ENCODE assay signal across 17 cellular contexts in genomic region chr9:994005-994404, GRCh38. TPM values are rescaled to one million over a fixed set of nuclear protein-coding genes. Genes with fewer than 3 reads are reported as not detected.
DNase-seq lines count a peak whose midpoint lies in the region; ATAC-seq and TF ChIP-seq lines count a peak whose summit lies in the region.
"Had no signal": no experiment of that assay in that cellular context is flagged by ENCODE, and none has a peak within 500 bp of the region (broad histone marks: within the 10 kb centered on the region; RNA-seq: fewer than 3 reads in every experiment).

No MANE protein-coding gene starts in this region.

- H3K56ac ChIP-seq in H9 (ENCODE audit: insufficient read length, low read depth, low read length) = no peak overlapping the region

- no peak overlapping the region for H2AFZ ChIP-seq in H9 (ENCODE audit: low read length)
- H2AFZ ChIP-seq: parathyroid adenoma had no signal

- H3K4me3 Mint-ChIP-seq in H9 = no peak overlapping the region
- H3K4me3 Mint-ChIP-seq: activated CD4-positive, alpha-beta memory T cell treated with anti-CD3 and anti-CD28 coated beads for 36 hours; T-cell had no signal

- TF ChIP-seq CTCF in GM20000 (IDR thresholded peaks at IDR 0.05; ENCODE audit: extremely low read depth, missing control alignments) (no peak), H9 (conservative IDR thresholded peaks at IDR 0.05) (no peak)

- H3K79me1 ChIP-seq in H9 (ENCODE audit: insufficient read depth, low read depth, low read length, poor library complexity, severe bottlenecking) = no peaks in the 10 kb centered on the region

- no peaks in the 10 kb centered on the region for H3K4me1 Mint-ChIP-seq in H9

- peaks cover 2 to 8% (median 3%) of the 10 kb centered on the region in 3 experiments; a peak in 3 of 7 replicates for H3K36me3 Mint-ChIP-seq in H9 (ENCODE audit: insufficient read depth in 1 of 3, low read depth in 3 of 3)
- H3K36me3 Mint-ChIP-seq: activated CD4-positive, alpha-beta memory T cell treated with anti-CD3 and anti-CD28 coated beads for 36 hours; T-cell had no signal

- H2BK20ac ChIP-seq in H9 (ENCODE audit: low read depth, low read length, poor library complexity, severe bottlenecking) = no peak overlapping the region

- H3K4me3 ChIP-seq in effector memory CD4-positive, alpha-beta T cell (ENCODE audit: insufficient read depth, low read depth, low read length, poor library complexity, severe bottlenecking) = no peak overlapping the region
- H3K4me3 ChIP-seq: BLaER1 had no signal

- H3K4ac ChIP-seq in H9 (ENCODE audit: low read depth, low read length) = no peak overlapping the region

- H3K18ac ChIP-seq in H9 (ENCODE audit: insufficient read length, low read depth, low read length) = no peak overlapping the region

- no peaks in the 10 kb centered on the region for H3K79me2 ChIP-seq in H9 (ENCODE audit: insufficient read depth, low read length)

- no peak overlapping the region for H2BK5ac ChIP-seq in H9 (ENCODE audit: insufficient read length, low read length)

- no peak overlapping the region for H3K27ac ChIP-seq in effector memory CD4-positive, alpha-beta T cell (ENCODE audit: insufficient read depth, low read length, poor library complexity, severe bottlenecking)
- H3K27ac ChIP-seq in H9 (ENCODE audit: insufficient read length, low read depth, low read length) = no peak overlapping the region
- H3K27ac ChIP-seq: BLaER1, parathyroid adenoma had no signal

- H3K27me3 Mint-ChIP-seq in H9 (ENCODE audit: low read depth) = peaks cover 67% of the 10 kb centered on the region

- no peak overlapping the region for H3K9ac ChIP-seq in H9 (ENCODE audit: extremely low read depth, insufficient read length, low read length)
- H3K9ac ChIP-seq: BLaER1, parathyroid adenoma had no signal

- WGBS in H9 (ENCODE audit: extremely low coverage, insufficient read length, low lambda C conversion rate) = no CpG with 5 or more reads among the region's 4 CpGs

- no peak overlapping the region for H3K23ac ChIP-seq in H9 (ENCODE audit: insufficient read length, low read depth, low read length)

- peaks cover 22 to 26% of the 10 kb centered on the region in 2 experiments for H3K9me3 Mint-ChIP-seq in H9
- H3K9me3 Mint-ChIP-seq: activated CD4-positive, alpha-beta memory T cell treated with anti-CD3 and anti-CD28 coated beads for 36 hours; T-cell had no signal

- no peaks in the 10 kb centered on the region for H3K27me3 ChIP-seq in effector memory CD4-positive, alpha-beta T cell (replicated peaks; ENCODE audit: control insufficient read depth, insufficient read depth, low read length, poor library complexity, severe bottlenecking)
- H3K27me3 ChIP-seq in H9 (ENCODE audit: insufficient read depth, low read length) = no peaks in the 10 kb centered on the region
- H3K27me3 ChIP-seq: BLaER1 had no signal

- H4K5ac ChIP-seq in H9 (ENCODE audit: insufficient read length, low read depth, low read length) = no peak overlapping the region

- peak; percentile 56 for ATAC-seq in GM18499 (IDR thresholded peaks at IDR 0.05; ENCODE audit: insufficient read depth, unreplicated experiment)
- ATAC-seq in HG03378 (IDR thresholded peaks at IDR 0.05; ENCODE audit: unreplicated experiment) = peak; percentile 68
- ATAC-seq in HG02571 (IDR thresholded peaks at IDR 0.05; ENCODE audit: unreplicated experiment) = no peak
- no peak for ATAC-seq in HG02678 (IDR thresholded peaks at IDR 0.05; ENCODE audit: unreplicated experiment)
- ATAC-seq: T-cell had no signal

- no peak overlapping the region for H3K27ac Mint-ChIP-seq in H9
- H3K27ac Mint-ChIP-seq: activated CD4-positive, alpha-beta memory T cell treated with anti-CD3 and anti-CD28 coated beads for 36 hours; T-cell had no signal

- H3K4me1 ChIP-seq in effector memory CD4-positive, alpha-beta T cell (ENCODE audit: control insufficient read depth, insufficient read depth, low read length, poor library complexity, severe bottlenecking) = no peaks in the 10 kb centered on the region
- H3K4me1 ChIP-seq in H9 (ENCODE audit: insufficient read depth, low read length) = no peaks in the 10 kb centered on the region

- no peak overlapping the region for H2AK5ac ChIP-seq in H9 (ENCODE audit: insufficient read length, low read length)

- no peak overlapping the region for H3K14ac ChIP-seq in H9 (ENCODE audit: insufficient read depth, low read length)

- no peaks in the 10 kb centered on the region for H4K20me1 ChIP-seq in H9 (ENCODE audit: control insufficient read depth, insufficient read depth, insufficient read length)
- H4K20me1 ChIP-seq: BLaER1 had no signal

- H3K4me2 ChIP-seq in H9 (ENCODE audit: insufficient read depth, insufficient read length, low read length) = no peak overlapping the region
- H3K4me2 ChIP-seq: BLaER1 had no signal

- no peak overlapping the region for H2BK120ac ChIP-seq in H9 (ENCODE audit: low read depth, low read length, poor library complexity, severe bottlenecking)

- no peaks in the 10 kb centered on the region for H3K36me3 ChIP-seq in effector memory CD4-positive, alpha-beta T cell (ENCODE audit: control insufficient read depth, insufficient read depth, low read length)
- H3K36me3 ChIP-seq: BLaER1 had no signal

- no peaks in the 10 kb centered on the region for H3K23me2 ChIP-seq in H9 (ENCODE audit: insufficient read length, low read depth, low read length, poor library complexity, severe bottlenecking)

- no peaks in the 10 kb centered on the region for H3K9me3 ChIP-seq in effector memory CD4-positive, alpha-beta T cell (ENCODE audit: control insufficient read depth, low read length)
- H3K9me3 ChIP-seq in H9 (ENCODE audit: control insufficient read depth, low read depth, low read length) = peaks cover 2% of the 10 kb centered on the region

- H2BK15ac ChIP-seq in H9 (ENCODE audit: low read depth, low read length) = no peak overlapping the region

- H2BK12ac ChIP-seq in H9 (ENCODE audit: insufficient read length, low read depth, low read length) = no peak overlapping the region

- H4K91ac ChIP-seq in H9 (ENCODE audit: insufficient read length, low read depth, low read length) = no peak overlapping the region

- H4K8ac ChIP-seq in H9 (replicated peaks; ENCODE audit: insufficient read length, low read depth, low read length) = no peak overlapping the region

- DNase-seq in GM20000 (ENCODE audit: low spot score) (peak; percentile 42), SIG-M5 treated with dmso at 0.1 percent for 504 hours (lab: John Stamatoyannopoulos, UW; ENCODE audit: unreplicated experiment) (peak; percentile 79), H9 (no peak)
- DNase-seq in effector memory CD4-positive, alpha-beta T cell = no peak
- DNase-seq: activated CD4-positive, alpha-beta memory T cell treated with anti-CD3 and anti-CD28 coated beads for 36 hours; activated naive CD4-positive, alpha-beta T cell; GDM1; IMR-90; midbrain; NCI-H1930; T-cell had no signal

- no peak overlapping the region for H3T11ph ChIP-seq in H9 (ENCODE audit: low read length)

RNA-seq across cellular contexts. Expression of gene DMRT3, which starts 17.6 kb away (rescaled TPM):
- total RNA-seq in H9 (2021) = not detected in 2 replicates
- total RNA-seq: activated CD4-positive, alpha-beta memory T cell treated with anti-CD3 and anti-CD28 coated beads for 36 hours; IMR-90; T-cell had no signal

RNA-seq across cellular contexts. Expression of gene DMRT2, which starts 56.2 kb away (rescaled TPM):
- not detected in 2 replicates for total RNA-seq in H9 (2021)
- total RNA-seq: IMR-90, T-cell had no signal

Comparison
In these comparisons a context has a peak if more than half of its experiments do, and no peak if none do; other contexts are left out.
1. ATAC-seq: peak in GM18499 (single experiment) and HG03378 (single experiment); none in HG02571 (single experiment) and HG02678 (single experiment).
2. DNase-seq: peak in GM20000 (single experiment) and SIG-M5 treated with dmso at 0.1 percent for 504 hours (single experiment); none in effector memory CD4-positive, alpha-beta T cell (0 of 3) and H9 (single experiment).